In genomic region chr7:106340247-106340596, GRCh38 we compare ENCODE assay signal across 1 cellular context.
TF ChIP-seq lines count a peak whose summit lies in the region.

No MANE protein-coding gene starts in this region.

TF ChIP-seq in K562, 482 proteins besides CTCF, POLR2A, EP300 and RAD21:
- peak; percentile 97 for TF ChIP-seq ZNF431 (CRISPR knock-in tag; IDR thresholded peaks at IDR 0.05)
